Comparison of ENCODE assay signal across 1 cellular context in the genomic region with DNA sequence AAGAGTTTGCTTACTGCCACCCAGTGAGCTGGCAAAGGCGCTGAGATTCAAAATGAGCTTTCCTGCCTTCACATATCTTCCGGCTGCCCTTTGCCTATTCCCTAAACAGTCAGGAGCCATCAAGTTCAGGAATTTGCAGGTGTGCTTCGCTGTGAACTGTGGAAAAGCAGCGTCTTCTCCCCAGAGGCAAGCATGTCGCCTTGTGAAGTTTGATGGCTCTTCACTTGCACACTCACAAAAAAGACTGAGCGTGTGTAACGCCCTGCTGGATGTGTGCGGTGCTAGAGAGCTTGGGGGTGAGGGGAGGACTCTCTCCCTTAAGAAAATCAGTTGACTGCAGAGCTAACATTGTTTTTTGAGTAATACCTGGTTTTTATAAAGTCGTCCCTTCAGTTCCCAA.
TF ChIP-seq lines count a peak whose summit lies in the region.

No MANE protein-coding gene starts in this region.

TF ChIP-seq in SK-N-SH, 30 proteins besides CTCF, POLR2A, EP300 and RAD21 (continued from another document):
- TF ChIP-seq, protein P1, sequence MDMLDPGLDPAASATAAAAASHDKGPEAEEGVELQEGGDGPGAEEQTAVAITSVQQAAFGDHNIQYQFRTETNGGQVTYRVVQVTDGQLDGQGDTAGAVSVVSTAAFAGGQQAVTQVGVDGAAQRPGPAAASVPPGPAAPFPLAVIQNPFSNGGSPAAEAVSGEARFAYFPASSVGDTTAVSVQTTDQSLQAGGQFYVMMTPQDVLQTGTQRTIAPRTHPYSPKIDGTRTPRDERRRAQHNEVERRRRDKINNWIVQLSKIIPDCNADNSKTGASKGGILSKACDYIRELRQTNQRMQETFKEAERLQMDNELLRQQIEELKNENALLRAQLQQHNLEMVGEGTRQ (IDR thresholded peaks at IDR 0.05; ENCODE audit: borderline replicate concordance, low read depth, low read length) = no peak
- no peak for TF ChIP-seq GATA2 (CRISPR knock-in tag; IDR thresholded peaks at IDR 0.05)
